In genomic region chr11:16942342-16942741, GRCh38 we compare ENCODE assay signal across 25 cellular contexts.
"Had no signal": no experiment of that assay in that cellular context is flagged by ENCODE, and none has a peak within 500 bp of the region (broad histone marks: within the 10 kb centered on the region; RNA-seq: fewer than 3 reads in every experiment).

No MANE protein-coding gene starts in this region.

- H3K27me3 ChIP-seq: heart left ventricle, left lung, sigmoid colon, suprapubic skin, thyroid gland, upper lobe of left lung, uterus had no signal

- H3K4me3 ChIP-seq: heart left ventricle, left lung, lung, psoas muscle, sigmoid colon, suprapubic skin, thyroid gland, upper lobe of left lung, uterus had no signal

- DNase-seq: effector memory CD4-positive, alpha-beta T cell; heart left ventricle; hippocampal formation; kidney glomerular epithelial cell; left lung; mesenchymal stem cell; naive thymus-derived CD4-positive, alpha-beta T cell; nephron progenitor cell; psoas muscle; retina; sigmoid colon; small intestine; stimulated activated CD4-positive, alpha-beta T cell treated with anti-CD3 and anti-CD28 coated beads, Interleukin-4, amount 100 ng/mL, for 1 hour; stimulated activated CD8-positive, alpha-beta memory T cell treated with anti-CD3 and anti-CD28 coated beads, Interleukin-4, amount 100 ng/mL, for 48 hours; stimulated activated naive CD8-positive, alpha-beta T cell treated with anti-CD3 and anti-CD28 coated beads, Interleukin-15, Interleukin-2, amounts not matched to agents 100 U/mL and 50 U/mL, for 24 hours; thyroid gland; upper lobe of left lung; uterus had no signal

- H3K27ac Mint-ChIP-seq: naive thymus-derived CD4-positive, alpha-beta T cell; nephron progenitor cell; stimulated activated effector memory CD8-positive, alpha-beta T cell treated with anti-CD3 and anti-CD28 coated beads, Interleukin-12 subunit alpha, Interleukin-12 subunit beta, amount 100 ng/mL, for 72 hours had no signal

- H3K27ac ChIP-seq: left lung, psoas muscle, sigmoid colon, suprapubic skin, thyroid gland, upper lobe of left lung, uterus had no signal

- ATAC-seq: esophagus mucosa; left lung; naive thymus-derived CD4-positive, alpha-beta T cell; psoas muscle; stimulated activated effector memory CD8-positive, alpha-beta T cell treated with anti-CD3 and anti-CD28 coated beads, Interleukin-12 subunit alpha, Interleukin-12 subunit beta, amount 100 ng/mL, for 72 hours; stimulated activated naive CD8-positive, alpha-beta T cell treated with anti-CD3 and anti-CD28 coated beads, Interleukin-15, Interleukin-2, amounts not matched to agents 100 U/mL and 50 U/mL, for 24 hours had no signal

- H3K9me3 ChIP-seq: heart left ventricle, left lung, psoas muscle, sigmoid colon, suprapubic skin, thyroid gland, upper lobe of left lung, uterus had no signal

- FAIRE-seq: endometrium, frontal cortex, islet of Langerhans, small intestine had no signal

- H3K4me3 Mint-ChIP-seq: naive thymus-derived CD4-positive, alpha-beta T cell; nephron progenitor cell; stimulated activated effector memory CD8-positive, alpha-beta T cell treated with anti-CD3 and anti-CD28 coated beads, Interleukin-12 subunit alpha, Interleukin-12 subunit beta, amount 100 ng/mL, for 72 hours had no signal

- H3K9me3 Mint-ChIP-seq: naive thymus-derived CD4-positive, alpha-beta T cell; nephron progenitor cell; stimulated activated effector memory CD8-positive, alpha-beta T cell treated with anti-CD3 and anti-CD28 coated beads, Interleukin-12 subunit alpha, Interleukin-12 subunit beta, amount 100 ng/mL, for 72 hours had no signal

- H3K4me1 ChIP-seq: left lung, psoas muscle, sigmoid colon, suprapubic skin, uterus had no signal

- H3K36me3 Mint-ChIP-seq: naive thymus-derived CD4-positive, alpha-beta T cell; stimulated activated effector memory CD8-positive, alpha-beta T cell treated with anti-CD3 and anti-CD28 coated beads, Interleukin-12 subunit alpha, Interleukin-12 subunit beta, amount 100 ng/mL, for 72 hours had no signal

- H3K36me3 ChIP-seq: heart left ventricle, left lung, sigmoid colon, suprapubic skin, thyroid gland, upper lobe of left lung, uterus had no signal
